ENCODE assay signal across 23 cellular contexts in the genomic region with DNA sequence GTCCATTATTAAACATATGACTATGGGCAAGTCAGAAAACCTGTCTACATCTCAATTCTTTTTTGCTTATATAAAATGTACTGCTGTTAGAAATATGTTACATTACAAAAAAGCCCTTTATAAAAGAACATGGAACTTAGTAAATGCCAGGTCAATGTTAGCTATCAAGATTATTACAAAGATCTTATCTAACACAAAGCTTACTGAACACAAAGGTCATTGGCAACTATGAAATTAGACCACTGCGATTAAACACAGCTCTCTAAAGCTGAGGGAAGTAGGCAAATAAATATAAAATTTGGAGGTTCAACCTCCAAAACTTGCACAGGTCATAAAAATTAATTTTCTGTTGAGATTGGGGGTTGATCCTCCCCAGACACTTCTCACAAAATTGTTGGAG.
"Had no signal": no experiment of that assay in that cellular context is flagged by ENCODE, and none has a peak within 500 bp of the region (broad histone marks: within the 10 kb centered on the region; RNA-seq: fewer than 3 reads in every experiment).

No MANE protein-coding gene starts in this region.

- H3K4me3 Mint-ChIP-seq: dendritic cell treated with granulocyte-macrophage colony-stimulating factor and Interleukin-4, amounts not matched to agents 40 ng/mL and 50 ng/mL, for 4 days; effector memory CD8-positive, alpha-beta T cell; endodermal cell had no signal

- H3K4me1 ChIP-seq: colonic mucosa, foreskin keratinocyte, gastrocnemius medialis, heart left ventricle had no signal

- H3K27me3 Mint-ChIP-seq: dendritic cell treated with granulocyte-macrophage colony-stimulating factor and Interleukin-4, amounts not matched to agents 40 ng/mL and 50 ng/mL, for 4 days; effector memory CD8-positive, alpha-beta T cell had no signal

- H3K4me3 ChIP-seq: colonic mucosa, coronary artery, esophagus muscularis mucosa, esophagus squamous epithelium, gastrocnemius medialis, gastroesophageal sphincter, heart left ventricle had no signal

- ATAC-seq: effector memory CD8-positive, alpha-beta T cell; esophagus mucosa; foreskin keratinocyte; gastrocnemius medialis; gastroesophageal sphincter had no signal

- H3K27me3 ChIP-seq: colonic mucosa, esophagus muscularis mucosa, esophagus squamous epithelium, foreskin keratinocyte, gastrocnemius medialis, gastroesophageal sphincter, heart left ventricle had no signal

- H3K9me3 ChIP-seq: colonic mucosa, esophagus muscularis mucosa, esophagus squamous epithelium, gastrocnemius medialis, gastroesophageal sphincter had no signal

- H3K36me3 ChIP-seq: colonic mucosa, esophagus muscularis mucosa, esophagus squamous epithelium, gastrocnemius medialis, gastroesophageal sphincter, heart left ventricle had no signal

- DNase-seq: colonic mucosa; cortex of kidney; dermis blood vessel endothelial cell; effector CD4-positive, alpha-beta T cell; effector CD8-positive, alpha-beta T cell; effector memory CD4-positive, alpha-beta T cell; effector memory CD8-positive, alpha-beta T cell; endodermal cell; erythroblast; esophagus squamous epithelium; foreskin fibroblast; foreskin keratinocyte; foreskin melanocyte; gastrocnemius medialis; glutamatergic neuron; head of caudate nucleus; heart left ventricle had no signal

- H3K27ac ChIP-seq: colonic mucosa, coronary artery, epithelial cell of prostate, esophagus muscularis mucosa, esophagus squamous epithelium, foreskin keratinocyte, gastrocnemius medialis, gastroesophageal sphincter, heart left ventricle had no signal

- H3K27ac Mint-ChIP-seq: dendritic cell treated with granulocyte-macrophage colony-stimulating factor and Interleukin-4, amounts not matched to agents 40 ng/mL and 50 ng/mL, for 4 days; effector memory CD8-positive, alpha-beta T cell; endodermal cell had no signal

- H3K9me3 Mint-ChIP-seq: dendritic cell treated with granulocyte-macrophage colony-stimulating factor and Interleukin-4, amounts not matched to agents 40 ng/mL and 50 ng/mL, for 4 days; endodermal cell had no signal
